Comparison of ENCODE assay signal across 13 cellular contexts in genomic region chr7:1900847-1901246, GRCh38.
A peak's percentile ranks its signal among the peaks of the same experiment; 100 is the strongest.
DNase-seq lines count a peak whose midpoint lies in the region; ATAC-seq and TF ChIP-seq lines count a peak whose summit lies in the region.
"Had no signal": no experiment of that assay in that cellular context is flagged by ENCODE, and none has a peak within 500 bp of the region (broad histone marks: within the 10 kb centered on the region; RNA-seq: fewer than 3 reads in every experiment).

No MANE protein-coding gene starts in this region.

- peaks cover 9% of the 10 kb centered on the region for H3K4me1 Mint-ChIP-seq in CD4-positive, alpha-beta T cell (ENCODE audit: low read depth)

- no peaks in the 10 kb centered on the region for H3K9me3 Mint-ChIP-seq in CD4-positive, alpha-beta T cell

- H3K4me3 Mint-ChIP-seq in CD4-positive, alpha-beta T cell: no peak overlapping the region

- no peaks in the 10 kb centered on the region for H3K9me3 ChIP-seq in BE2C
- no peaks in the 10 kb centered on the region for H3K9me3 ChIP-seq in CD4-positive, alpha-beta T cell (ENCODE audit: control insufficient read depth, low read length)
- no peaks in the 10 kb centered on the region for H3K9me3 ChIP-seq in osteoblast (ENCODE audit: low read depth, low read length)
- H3K9me3 ChIP-seq: HAP-1, MG63 had no signal

- H3K27ac Mint-ChIP-seq in CD4-positive, alpha-beta T cell: peak overlapping the region; percentile 55

- no peaks in the 10 kb centered on the region for H4K20me1 ChIP-seq in osteoblast (ENCODE audit: insufficient read depth, low read length)

- POLR2A ChIA-PET in CD4-positive, alpha-beta T cell (lab: Charles Lee): no interaction called here

- no peak overlapping the region for H3K4me3 ChIP-seq in BE2C (ENCODE audit: low read depth, low read length)
- no peak overlapping the region for H3K4me3 ChIP-seq in osteoblast (ENCODE audit: insufficient read depth, low read length)
- H3K4me3 ChIP-seq: HAP-1, MG63 had no signal

- H3K27me3 ChIP-seq in BE2C: no peaks in the 10 kb centered on the region
- no peaks in the 10 kb centered on the region for H3K27me3 ChIP-seq in CD4-positive, alpha-beta T cell (ENCODE audit: control insufficient read depth, insufficient read depth, low read length)
- H3K27me3 ChIP-seq in osteoblast (ENCODE audit: insufficient read depth, low read length): no peaks in the 10 kb centered on the region
- H3K27me3 ChIP-seq: MG63 had no signal

- H3K4me1 ChIP-seq in BE2C: peaks cover 5% of the 10 kb centered on the region; the same call in 1 of the 2 replicates
- peaks cover 19% of the 10 kb centered on the region for H3K4me1 ChIP-seq in osteoblast (ENCODE audit: insufficient read depth, low read length)
- H3K4me1 ChIP-seq: HAP-1 had no signal

- intact Hi-C loops in CD4-positive, alpha-beta T cell (cut with DNase I, micrococcal nuclease): no loop called here
- intact Hi-C loops in left cardiac atrium (cut with DNase I): no loop called here

- ATAC-seq in CD4-positive, alpha-beta T cell (ENCODE audit: poor library complexity): no peak
- ATAC-seq in left cardiac atrium (no peak), GM21723 (IDR thresholded peaks at IDR 0.05; ENCODE audit: unreplicated experiment) (no peak)

- DNase-seq in BE2C (peak; percentile 3), left cardiac atrium (peak; percentile 8), osteoblast (ENCODE audit: insufficient read length, low spot score, missing footprints) (peak; percentile 44), medulla oblongata (ENCODE audit: extremely low spot score) (no peak), LoVo (ENCODE audit: low spot score) (no peak)
- no peak for DNase-seq in CD4-positive, alpha-beta T cell
- DNase-seq: CD4-positive, CD25-positive, alpha-beta regulatory T cell; MG63; NCI-H1092 treated with DMSO at 0.1 percent for 48 hours; NCI-H510A treated with DMSO at 0.1 percent for 48 hours; SIG-M5 had no signal

- H3K27ac ChIP-seq in CD4-positive, alpha-beta T cell (ENCODE audit: low read depth, low read length): no peak overlapping the region
- no peak overlapping the region for H3K27ac ChIP-seq in osteoblast (ENCODE audit: low read depth, low read length)

- no peaks in the 10 kb centered on the region for H3K79me2 ChIP-seq in osteoblast (ENCODE audit: insufficient read depth, low read length)

- H3K4me2 ChIP-seq in osteoblast (ENCODE audit: insufficient read depth, low read length): no peak overlapping the region

- H3K36me3 ChIP-seq in BE2C: no peaks in the 10 kb centered on the region
- H3K36me3 ChIP-seq in osteoblast (ENCODE audit: insufficient read depth, low read length): peaks cover 4% of the 10 kb centered on the region
- H3K36me3 ChIP-seq: HAP-1 had no signal

- H3K27me3 Mint-ChIP-seq in CD4-positive, alpha-beta T cell: no peaks in the 10 kb centered on the region
- H3K27me3 Mint-ChIP-seq: CD4-positive, CD25-positive, alpha-beta regulatory T cell had no signal

- CTCF ChIA-PET in CD4-positive, alpha-beta T cell (lab: Charles Lee): no interaction called here

- peaks cover 40% of the 10 kb centered on the region for H3K36me3 Mint-ChIP-seq in CD4-positive, alpha-beta T cell (ENCODE audit: low read depth)

- no peak overlapping the region for H2AFZ ChIP-seq in osteoblast (ENCODE audit: low read length)

- TF ChIP-seq CTCF in BE2C (IDR thresholded peaks at IDR 0.05; ENCODE audit: low read depth, low read length): no peak
- no peak for TF ChIP-seq CTCF in CD4-positive, alpha-beta T cell (IDR thresholded peaks at IDR 0.05)
- no peak for TF ChIP-seq CTCF in osteoblast (IDR thresholded peaks at IDR 0.05; ENCODE audit: extremely low read depth, low read depth, low read length)

Comparison
In these comparisons a context has a peak if more than half of its experiments do, and no peak if none do; other contexts are left out.
1. DNase-seq: peak in BE2C (single experiment), left cardiac atrium (single experiment) and osteoblast (single experiment); none in CD4-positive, alpha-beta T cell (0 of 10), medulla oblongata (single experiment) and LoVo (single experiment).